7 cellular contexts compared by ENCODE assay signal in genomic region chr3:174783502-174783901, GRCh38.
"Had no signal": no experiment of that assay in that cellular context is flagged by ENCODE, and none has a peak within 500 bp of the region (broad histone marks: within the 10 kb centered on the region; RNA-seq: fewer than 3 reads in every experiment).

No MANE protein-coding gene starts in this region.

- H3K27me3 Mint-ChIP-seq: IgD-negative memory B cell had no signal

- H3K27ac Mint-ChIP-seq: IgD-negative memory B cell had no signal

- H3K4me3 Mint-ChIP-seq: IgD-negative memory B cell had no signal

- ATAC-seq: K562 had no signal

- H3K9ac ChIP-seq: KMS-11 had no signal

- H3K27ac ChIP-seq: HL-60, KMS-11 had no signal

- H3K4me2 ChIP-seq: KMS-11 had no signal

- H3K36me3 Mint-ChIP-seq: IgD-negative memory B cell had no signal

- H3K4me1 Mint-ChIP-seq: IgD-negative memory B cell had no signal

- FAIRE-seq: HTR-8/SVneo, K562 had no signal

- DNase-seq: KBM-7, KG1 had no signal

- H3K4me3 ChIP-seq: K562 had no signal
